Comparison of ENCODE assay signal across 31 cellular contexts in the genomic region with DNA sequence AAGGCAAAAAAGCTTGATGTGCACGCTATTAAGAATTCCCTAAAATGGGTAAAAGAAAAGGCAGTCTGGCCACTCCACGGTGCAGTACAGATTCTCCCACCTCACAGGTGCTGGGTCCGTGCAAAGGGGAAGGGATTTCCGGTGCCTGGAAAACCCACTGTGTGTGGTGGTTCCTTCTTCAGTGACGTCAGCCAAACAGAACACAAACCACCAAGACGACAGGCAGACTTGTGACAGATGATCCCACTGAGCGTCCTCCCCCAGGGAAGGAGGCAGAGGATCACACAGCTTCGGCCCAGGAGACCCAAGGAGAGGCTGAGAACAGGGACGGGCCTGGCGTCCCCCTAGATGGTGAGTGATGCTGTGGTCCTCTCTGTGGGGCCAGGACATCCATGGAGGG. TPM values are rescaled to one million over a fixed set of nuclear protein-coding genes. Genes with fewer than 3 reads are reported as not detected.
"Had no signal": no experiment of that assay in that cellular context is flagged by ENCODE, and none has a peak within 500 bp of the region (broad histone marks: within the 10 kb centered on the region; RNA-seq: fewer than 3 reads in every experiment).

No MANE protein-coding gene starts in this region.

- ATAC-seq: activated CD4-positive, CD25-positive, alpha-beta regulatory T cell treated with anti-CD3 and anti-CD28 coated beads, Interleukin-2, amount 50 U/mL, for 24 hours; activated CD8-positive, alpha-beta T cell treated with anti-CD3 and anti-CD28 coated beads for 36 hours; activated naive CD8-positive, alpha-beta T cell treated with anti-CD3 and anti-CD28 coated beads, Interleukin-2, amount 50 U/mL, for 24 hours; activated T-cell treated with anti-CD3 and anti-CD28 coated beads, Interleukin-2, amount 50 U/mL, for 4 hours; activated T-helper 17 cell treated with anti-CD3 and anti-CD28 coated beads, Interleukin-2, amount 50 U/mL, for 72 hours; body of pancreas; foreskin keratinocyte; gastrocnemius medialis had no signal

- H3K4me1 Mint-ChIP-seq: activated B cell treated with CpG ODN at 0.5 μM for 24 hours; activated naive CD4-positive, alpha-beta T cell treated with anti-CD3 and anti-CD28 coated beads, Interleukin-2, amount 50 U/mL, for 24 hours; activated naive CD8-positive, alpha-beta T cell treated with anti-CD3 and anti-CD28 coated beads for 36 hours; activated naive CD8-positive, alpha-beta T cell treated with anti-CD3 and anti-CD28 coated beads, Interleukin-2, amount 50 U/mL, for 24 hours; activated T-helper 17 cell treated with anti-CD3 and anti-CD28 coated beads, Interleukin-2, amount 50 U/mL, for 72 hours had no signal

- H3K27ac Mint-ChIP-seq: activated B cell treated with CpG ODN at 0.5 μM for 24 hours; activated CD8-positive, alpha-beta T cell treated with anti-CD3 and anti-CD28 coated beads for 36 hours; activated naive CD4-positive, alpha-beta T cell treated with anti-CD3 and anti-CD28 coated beads for 36 hours; activated naive CD4-positive, alpha-beta T cell treated with anti-CD3 and anti-CD28 coated beads, Interleukin-2, amount 50 U/mL, for 24 hours; activated naive CD8-positive, alpha-beta T cell treated with anti-CD3 and anti-CD28 coated beads for 36 hours; activated naive CD8-positive, alpha-beta T cell treated with anti-CD3 and anti-CD28 coated beads, Interleukin-2, amount 50 U/mL, for 24 hours; activated T-helper 17 cell treated with anti-CD3 and anti-CD28 coated beads, Interleukin-2, amount 50 U/mL, for 72 hours had no signal

- H3K4me3 ChIP-seq: adrenal gland, body of pancreas, breast epithelium, cardiac muscle cell, colonic mucosa, gastrocnemius medialis had no signal

- H3K36me3 ChIP-seq: adrenal gland, breast epithelium, cardiac muscle cell, colonic mucosa, gastrocnemius medialis had no signal

- H3K27me3 ChIP-seq: adrenal gland, body of pancreas, breast epithelium, cardiac muscle cell, colonic mucosa, gastrocnemius medialis had no signal

- H3K4me3 Mint-ChIP-seq: activated B cell treated with CpG ODN at 0.5 μM for 24 hours; activated CD8-positive, alpha-beta T cell treated with anti-CD3 and anti-CD28 coated beads for 36 hours; activated naive CD4-positive, alpha-beta T cell treated with anti-CD3 and anti-CD28 coated beads for 36 hours; activated naive CD4-positive, alpha-beta T cell treated with anti-CD3 and anti-CD28 coated beads, Interleukin-2, amount 50 U/mL, for 24 hours; activated naive CD8-positive, alpha-beta T cell treated with anti-CD3 and anti-CD28 coated beads for 36 hours; activated naive CD8-positive, alpha-beta T cell treated with anti-CD3 and anti-CD28 coated beads, Interleukin-2, amount 50 U/mL, for 24 hours; activated T-cell treated with anti-CD3 and anti-CD28 coated beads, Interleukin-2, amount 50 U/mL, for 4 hours; activated T-helper 17 cell treated with anti-CD3 and anti-CD28 coated beads, Interleukin-2, amount 50 U/mL, for 72 hours had no signal

- H3K27me3 Mint-ChIP-seq: activated naive CD8-positive, alpha-beta T cell treated with anti-CD3 and anti-CD28 coated beads for 36 hours had no signal

- H3K27ac ChIP-seq: adrenal gland, body of pancreas, breast epithelium, cardiac muscle cell, colonic mucosa, foreskin keratinocyte, gastrocnemius medialis had no signal

- H3K9me3 Mint-ChIP-seq: activated B cell treated with CpG ODN at 0.5 μM for 24 hours; activated CD8-positive, alpha-beta T cell treated with anti-CD3 and anti-CD28 coated beads for 36 hours; activated naive CD4-positive, alpha-beta T cell treated with anti-CD3 and anti-CD28 coated beads for 36 hours; activated naive CD4-positive, alpha-beta T cell treated with anti-CD3 and anti-CD28 coated beads, Interleukin-2, amount 50 U/mL, for 24 hours; activated naive CD8-positive, alpha-beta T cell treated with anti-CD3 and anti-CD28 coated beads for 36 hours; activated naive CD8-positive, alpha-beta T cell treated with anti-CD3 and anti-CD28 coated beads, Interleukin-2, amount 50 U/mL, for 24 hours; activated T-cell treated with anti-CD3 and anti-CD28 coated beads, Interleukin-2, amount 50 U/mL, for 4 hours; activated T-helper 17 cell treated with anti-CD3 and anti-CD28 coated beads, Interleukin-2, amount 50 U/mL, for 72 hours had no signal

- FAIRE-seq: endometrium had no signal

- H3K9me3 ChIP-seq: adrenal gland, body of pancreas, breast epithelium, colonic mucosa, gastrocnemius medialis had no signal

- DNase-seq: activated B cell treated with CpG ODN at 0.5 μM for 24 hours; activated CD4-positive, alpha-beta T cell treated with anti-CD3 and anti-CD28 coated beads for 48 hours; activated CD4-positive, alpha-beta T cell treated with anti-CD3 and anti-CD28 coated beads, Interleukin-2, amount 50 U/mL, for 1 hour; activated CD4-positive, alpha-beta T cell treated with anti-CD3 and anti-CD28 coated beads, Interleukin-2, amount 50 U/mL, for 48 hours; activated CD8-positive, alpha-beta memory T cell treated with anti-CD3 and anti-CD28 coated beads for 24 hours; activated CD8-positive, alpha-beta T cell treated with anti-CD3 and anti-CD28 coated beads for 36 hours; activated effector memory CD4-positive, alpha-beta T cell treated with Interleukin-2 at 50 U/mL for 16 hours; activated gamma-delta T cell treated with Interleukin-2 at 50 U/mL for 16 hours; activated naive CD4-positive, alpha-beta T cell treated with anti-CD3 and anti-CD28 coated beads for 36 hours; activated naive CD8-positive, alpha-beta T cell treated with anti-CD3 and anti-CD28 coated beads for 36 hours; activated naive CD8-positive, alpha-beta T cell treated with anti-CD3 and anti-CD28 coated beads, Interleukin-2, amount 50 U/mL, for 24 hours; activated T-cell treated with anti-CD3 and anti-CD28 coated beads, Interleukin-2, amount 50 U/mL, for 4 hours; adrenal gland; amygdala; aorta; body of pancreas; central memory CD4-positive, alpha-beta T cell; cerebellar nuclear complex; colonic mucosa; effector CD8-positive, alpha-beta T cell; foreskin keratinocyte; gastrocnemius medialis; glutamatergic neuron; T-helper 2 cell had no signal

- H3K36me3 Mint-ChIP-seq: activated naive CD4-positive, alpha-beta T cell treated with anti-CD3 and anti-CD28 coated beads, Interleukin-2, amount 50 U/mL, for 24 hours; activated naive CD8-positive, alpha-beta T cell treated with anti-CD3 and anti-CD28 coated beads for 36 hours had no signal

- H3K4me1 ChIP-seq: adrenal gland, body of pancreas, breast epithelium, colonic mucosa, foreskin keratinocyte, gastrocnemius medialis had no signal

RNA-seq across cellular contexts. Expression of a gene that starts 18.6 kb away (rescaled TPM):
- total RNA-seq: activated B cell treated with CpG ODN at 0.5 μM for 24 hours; activated naive CD4-positive, alpha-beta T cell treated with anti-CD3 and anti-CD28 coated beads for 36 hours; activated T-helper 17 cell treated with anti-CD3 and anti-CD28 coated beads, Interleukin-2, amount 50 U/mL, for 72 hours; colonic mucosa; esophagus mucosa had no signal
- polyA plus RNA-seq: aorta had no signal
